8 cellular contexts compared by ENCODE assay signal in genomic region chr15:71702496-71702895, GRCh38.
"Had no signal": no experiment of that assay in that cellular context is flagged by ENCODE, and none has a peak within 500 bp of the region (broad histone marks: within the 10 kb centered on the region; RNA-seq: fewer than 3 reads in every experiment).

No MANE protein-coding gene starts in this region.

- FAIRE-seq: G401.6, GM12878, GM12891, GM12892, GM18507, GM19239 had no signal

- H3K4me3 ChIP-seq: GM12878 had no signal

- DNase-seq: GDM1, GF-D8 had no signal

- ATAC-seq: GM12878 had no signal
